Comparison of ENCODE assay signal across 14 cellular contexts in genomic region chr11:104898685-104899013, GRCh38. TPM values are rescaled to one million over a fixed set of nuclear protein-coding genes. Genes with fewer than 3 reads are reported as not detected.
DNase-seq lines count a peak whose midpoint lies in the region; ATAC-seq, FAIRE-seq and TF ChIP-seq lines count a peak whose summit lies in the region.
"Had no signal": no experiment of that assay in that cellular context is flagged by ENCODE, and none has a peak within 500 bp of the region (broad histone marks: within the 10 kb centered on the region; RNA-seq: fewer than 3 reads in every experiment).

No MANE protein-coding gene starts in this region.

- peak overlapping the region; percentile 38 for H3K9ac ChIP-seq in OCI-LY3 (ENCODE audit: low read length)

- H3K4me2 ChIP-seq in OCI-LY3 (ENCODE audit: low read length) = peak overlapping the region; percentile 75

- no peaks in the 10 kb centered on the region for H3K79me2 ChIP-seq in OCI-LY3 (ENCODE audit: low read length)

- peaks cover 15% of the 10 kb centered on the region for H3K4me1 ChIP-seq in OCI-LY3 (ENCODE audit: low read length)

- peak overlapping the region; percentile 62 for H2AFZ ChIP-seq in OCI-LY3 (ENCODE audit: low read depth, low read length)

- TF ChIP-seq CTCF in OCI-LY3 (IDR thresholded peaks at IDR 0.05; ENCODE audit: low read depth, low read length) (no peak), fibroblast of villous mesenchyme (IDR thresholded peaks at IDR 0.05; ENCODE audit: insufficient read depth, low read depth, low read length) (no peak)

- TF ChIP-seq POLR2A in H54 (IDR thresholded peaks at IDR 0.05; ENCODE audit: low read depth, low read length) = no peak

- H3K36me3 ChIP-seq in OCI-LY3 (replicated peaks; ENCODE audit: low read depth, low read length) = no peaks in the 10 kb centered on the region

- peak overlapping the region; percentile 64 for H3K4me3 ChIP-seq in OCI-LY3 (ENCODE audit: low read length)
- H3K4me3 ChIP-seq in fibroblast of villous mesenchyme (ENCODE audit: low read depth, low read length) = no peak overlapping the region

- H3K27me3 ChIP-seq in OCI-LY3 (ENCODE audit: low read depth, low read length) = no peaks in the 10 kb centered on the region

- peak overlapping the region; percentile 29 for H3K27ac ChIP-seq in OCI-LY3 (ENCODE audit: low read length)

- H4K20me1 ChIP-seq in OCI-LY3 (ENCODE audit: insufficient read depth, low read length) = no peaks in the 10 kb centered on the region

- no peaks in the 10 kb centered on the region for H3K9me3 ChIP-seq in OCI-LY3 (ENCODE audit: insufficient read depth, low read length)

- no peak for ATAC-seq in HG03045 (IDR thresholded peaks at IDR 0.05; ENCODE audit: unreplicated experiment)

- FAIRE-seq in H54 (lab: Jason Lieb, UNC) = no peak
- FAIRE-seq: RCC 7860 had no signal

- DNase-seq in EH (ENCODE audit: low read depth) (peak; percentile 10), fibroblast of villous mesenchyme (ENCODE audit: low read depth) (peak; percentile 26), pons (ENCODE audit: low spot score) (peak; percentile 30), DMS53 treated with DMSO at 0.1 percent for 48 hours (lab: John Stamatoyannopoulos, UW; ENCODE audit: unreplicated experiment) (no peak), H54 (ENCODE audit: insufficient read length, low spot score) (no peak), retina (no peak)
- DNase-seq: CD4-positive, alpha-beta T cell; H9; head of caudate nucleus; NCI-H1417 treated with DMSO at 0.1 percent for 48 hours; nephron progenitor cell had no signal

RNA-seq across cellular contexts. Expression of gene CASP12, which starts 0.4 kb away (rescaled TPM):
- total RNA-seq in fibroblast of villous mesenchyme = 0.43 TPM in 1 of 2 replicates, not detected in the other
- total RNA-seq: CD4-positive, alpha-beta T cell; H9 had no signal

Comparison
In these comparisons a context has a peak if more than half of its experiments do, and no peak if none do; other contexts are left out.
1. DNase-seq: peak in EH (single experiment), fibroblast of villous mesenchyme (single experiment) and pons (single experiment); none in DMS53 treated with DMSO at 0.1 percent for 48 hours (single experiment), H54 (single experiment) and retina (single experiment).